10 cellular contexts compared by ENCODE assay signal in genomic region chr2:32977228-32977758, GRCh38. TPM values are rescaled to one million over a fixed set of nuclear protein-coding genes. Genes with fewer than 3 reads are reported as not detected.
DNase-seq lines count a peak whose midpoint lies in the region; ATAC-seq and TF ChIP-seq lines count a peak whose summit lies in the region.
"Had no signal": no experiment of that assay in that cellular context is flagged by ENCODE, and none has a peak within 500 bp of the region (broad histone marks: within the 10 kb centered on the region; RNA-seq: fewer than 3 reads in every experiment).

No MANE protein-coding gene starts in this region.

- H3K4me1 ChIP-seq in gastroesophageal sphincter (peaks cover 0 to 15% (median 9%) of the 10 kb centered on the region in 3 donors), prostate gland (replicated peaks) (no peaks in the 10 kb centered on the region), tibial nerve (no peaks in the 10 kb centered on the region)

- no peaks in the 10 kb centered on the region for H3K36me3 ChIP-seq in gastroesophageal sphincter
- no peaks in the 10 kb centered on the region for H3K36me3 ChIP-seq in prostate gland
- no peaks in the 10 kb centered on the region for H3K36me3 ChIP-seq in tibial nerve

- TF ChIP-seq POLR2A in gastroesophageal sphincter (IDR thresholded peaks at IDR 0.05) (no peak), prostate gland (IDR thresholded peaks at IDR 0.05) (no peak), tibial nerve (IDR thresholded peaks at IDR 0.05) (no peak)

- TF ChIP-seq EP300 in gastroesophageal sphincter (IDR thresholded peaks at IDR 0.05) (no peak), tibial nerve (IDR thresholded peaks at IDR 0.05) (no peak)

- H3K27me3 ChIP-seq in gastroesophageal sphincter: no peaks in the 10 kb centered on the region
- no peaks in the 10 kb centered on the region for H3K27me3 ChIP-seq in prostate gland (replicated peaks; ENCODE audit: insufficient read depth)
- no peaks in the 10 kb centered on the region for H3K27me3 ChIP-seq in tibial nerve

- ATAC-seq in gastroesophageal sphincter (peak; percentile 55), HG02870 (IDR thresholded peaks at IDR 0.05; ENCODE audit: unreplicated experiment) (no peak), GM21619 (IDR thresholded peaks at IDR 0.05; ENCODE audit: unreplicated experiment) (no peak)
- ATAC-seq: T-helper 17 cell had no signal

- H3K4me3 ChIP-seq in gastroesophageal sphincter (no peak overlapping the region), prostate gland (no peak overlapping the region), tibial nerve (no peak overlapping the region)

- H3K9me3 ChIP-seq in gastroesophageal sphincter (no peaks in the 10 kb centered on the region), prostate gland (no peaks in the 10 kb centered on the region), tibial nerve (peaks cover 0 to 3% (median 0%) of the 10 kb centered on the region in 4 donors)

- intact Hi-C loops in prostate gland (cut with DNase I): no loop called here

- no CpG with 5 or more reads among the region's 6 CpGs for WGBS in gastroesophageal sphincter (ENCODE audit: low coverage in 1 of 2), 2 donors
- WGBS in prostate gland: 29% methylated on average over 6 of the region's 6 CpGs
- 76 to 82% methylated on average over 3 to 6 of the region's 6 CpGs for WGBS in tibial nerve, 2 donors

- CTCF ChIA-PET in RWPE1 (lab: Yijun Ruan, JAX): no interaction called here

- peak overlapping the region; percentile 75 for H3K27ac ChIP-seq in RWPE1
- H3K27ac ChIP-seq in gastroesophageal sphincter: no peak overlapping the region
- H3K27ac ChIP-seq in prostate gland: no peak overlapping the region
- H3K27ac ChIP-seq in tibial nerve: no peak overlapping the region

- peak; percentile 27 for DNase-seq in HT1080 (ENCODE audit: low read depth)
- peak; percentile 82 for DNase-seq in RWPE1 (ENCODE audit: low spot score)
- DNase-seq in prostate gland (ENCODE audit: low spot score): peak; percentile 32
- no peak for DNase-seq in hepatic stellate cell (ENCODE audit: low spot score)
- DNase-seq in tibial nerve (ENCODE audit: low spot score in 2 of 2): no peak
- DNase-seq: stimulated activated naive CD4-positive, alpha-beta T cell treated with Interleukin-2 at 50 U/mL for 16 hours; T-helper 17 cell had no signal

- POLR2A ChIA-PET in RWPE1 (lab: Yijun Ruan, JAX; ENCODE audit: low non-redundant PET): no interaction called here

- TF ChIP-seq CTCF in RWPE1 (conservative IDR thresholded peaks at IDR 0.05; ENCODE audit: low read depth) (no peak), gastroesophageal sphincter (IDR thresholded peaks at IDR 0.05) (no peak), prostate gland (IDR thresholded peaks at IDR 0.05) (no peak), tibial nerve (IDR thresholded peaks at IDR 0.05) (no peak)

RNA-seq across cellular contexts. Expression of gene LTBP1, which starts 30.5 kb away (rescaled TPM):
- total RNA-seq in HT1080 (2014; rRNA removed; shearing (Covaris generic)): 28.6 and 40.5 TPM in 2 replicates
- polyA plus RNA-seq in HT1080 (2015; cell fraction: cytosol; rRNA removed): 17.2 and 29.7 TPM in 2 replicates
- polyA plus RNA-seq in HT1080 (2015; cell fraction: nucleus; rRNA removed): 259 and 287 TPM in 2 replicates
- 100 to 1,000 TPM; 238 to 493 (median 378) TPM for total RNA-seq in gastroesophageal sphincter
- 10 to 100 TPM; 25.9 to 99.8 TPM for total RNA-seq in prostate gland
- 10 to 100 TPM; 29.4 to 89.8 (median 50.6) TPM for total RNA-seq in tibial nerve

Comparison
In these comparisons a context has a peak if more than half of its experiments do, and no peak if none do; other contexts are left out.
1. DNase-seq: peak in HT1080 (single experiment), RWPE1 (single experiment) and prostate gland (single experiment); none in hepatic stellate cell (single experiment) and tibial nerve (0 of 2).